In the genomic region with DNA sequence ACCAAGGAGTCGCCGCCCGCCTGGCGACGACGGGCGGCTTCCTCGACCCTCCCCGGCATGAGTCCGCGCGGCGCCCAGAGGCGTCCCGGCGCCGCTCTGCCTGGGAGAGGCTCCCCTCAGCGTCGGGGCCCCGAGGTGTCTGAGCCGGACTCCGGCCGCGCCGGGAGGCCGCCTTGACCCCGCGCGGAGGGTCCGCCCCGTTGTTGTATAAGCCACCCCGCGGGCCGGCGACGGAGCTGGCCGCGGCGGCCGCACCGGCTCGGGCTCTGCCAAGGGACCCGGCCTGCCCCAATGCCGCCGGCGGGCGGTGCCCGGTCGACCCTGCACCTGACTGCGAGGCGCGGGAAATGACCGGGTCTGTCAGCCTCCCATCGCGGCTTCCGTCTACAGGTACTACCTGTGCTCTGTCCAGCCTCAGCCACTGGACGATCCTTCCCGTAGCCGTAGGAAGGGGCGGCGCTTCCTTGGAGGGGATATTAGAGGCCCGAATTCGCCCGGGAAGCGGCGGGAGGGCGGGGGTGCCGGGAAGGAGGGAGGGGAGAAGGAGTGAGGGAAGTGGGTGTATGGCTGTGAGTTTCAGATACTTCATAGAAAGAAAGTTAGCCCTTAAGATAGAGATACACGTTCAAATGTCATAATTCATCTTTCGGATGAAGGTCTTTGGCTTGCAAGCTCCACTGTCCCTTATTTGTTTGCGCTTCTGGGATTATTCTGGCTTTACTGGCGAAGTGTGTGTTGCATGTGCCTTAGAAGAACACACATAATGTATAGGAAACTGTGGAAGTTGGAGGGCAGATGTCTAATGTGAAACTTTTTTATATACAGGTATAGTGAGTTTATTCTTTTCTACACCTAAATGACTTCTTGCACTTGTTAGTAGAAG, we compare ENCODE assay signal across 8 cellular contexts. TPM values are rescaled to one million over a fixed set of nuclear protein-coding genes. Genes with fewer than 3 reads are reported as not detected.
A peak's percentile ranks its signal among the peaks of the same experiment; 100 is the strongest.
DNase-seq lines count a peak whose midpoint lies in the region; ATAC-seq and TF ChIP-seq lines count a peak whose summit lies in the region.

No MANE protein-coding gene starts in this region.

- WGBS in heart left ventricle, 4 donors = 1 to 3% (median 1%) methylated on average over 35 to 72 of the region's 72 CpGs

- intact Hi-C loops in heart left ventricle (cut with DNase I) = loop anchor here in 6 of 10 donors (2.0 to 10.0 kb wide), 7 partner anchors 66 to 149 kb away; a partner anchor contains a TSS

- DNase-seq in RPMI7951 (ENCODE audit: low read depth) (peak; percentile 53), heart left ventricle (peak; percentile 66 to 87 (median 74)), ureter (ENCODE audit: low spot score) (peak; percentile 69)

- H3K36me3 ChIP-seq in BLaER1 = no peaks in the 10 kb centered on the region
- no peaks in the 10 kb centered on the region for H3K36me3 ChIP-seq in heart left ventricle
- no peaks in the 10 kb centered on the region for H3K36me3 ChIP-seq in parathyroid adenoma (ENCODE audit: control insufficient read depth, insufficient read depth, low read length)

- H2AFZ ChIP-seq in parathyroid adenoma = peak overlapping the region; percentile 98

- H3K4me3 ChIP-seq in BLaER1 = peak overlapping the region; percentile 97
- H3K4me3 ChIP-seq in heart left ventricle = peak overlapping the region; percentile 73 to 98 (median 86)
- peak overlapping the region; percentile 67 for H3K4me3 ChIP-seq in parathyroid adenoma (ENCODE audit: low read depth, low read length)

- peak overlapping the region; percentile 91 for H3K4me2 ChIP-seq in BLaER1
- H3K4me2 ChIP-seq in parathyroid adenoma (ENCODE audit: low read length) = peak overlapping the region; percentile 76

- H3K27ac ChIP-seq in BLaER1 (peak overlapping the region; percentile 89), heart left ventricle (peak overlapping the region; percentile 83 to 97 (median 94)), parathyroid adenoma (peak overlapping the region; percentile 95)

- H4K20me1 ChIP-seq in BLaER1 = no peaks in the 10 kb centered on the region

- H3K4me1 ChIP-seq in BLaER1 = peaks cover 16% of the 10 kb centered on the region
- H3K4me1 ChIP-seq in heart left ventricle = peaks cover 2 to 46% (median 15%) of the 10 kb centered on the region in 12 donors
- H3K4me1 ChIP-seq in parathyroid adenoma = peaks cover 6% of the 10 kb centered on the region

- no peaks in the 10 kb centered on the region for H3K27me3 Mint-ChIP-seq in activated naive CD8-positive, alpha-beta T cell

- peak overlapping the region; percentile 93 for H3K9ac ChIP-seq in BLaER1
- H3K9ac ChIP-seq in parathyroid adenoma = peak overlapping the region; percentile 72

- H3K36me3 Mint-ChIP-seq in activated naive CD8-positive, alpha-beta T cell = no peaks in the 10 kb centered on the region

- peak; percentile 40 for ATAC-seq in GM19324 (IDR thresholded peaks at IDR 0.05; ENCODE audit: low FRiP score, unreplicated experiment)
- ATAC-seq in HG03457 (IDR thresholded peaks at IDR 0.05; ENCODE audit: unreplicated experiment) = peak; percentile 15
- peak in 3 of 4 donors; percentile 49 to 68 (median 65) for ATAC-seq in heart left ventricle

- peak in 1 of 12 donors; percentile 11 for TF ChIP-seq CTCF in heart left ventricle (IDR thresholded peaks at IDR 0.05)
- TF ChIP-seq CTCF in parathyroid adenoma (IDR thresholded peaks at IDR 0.05) = no peak

- peak overlapping the region; percentile 92 for H3K4me3 Mint-ChIP-seq in activated naive CD8-positive, alpha-beta T cell

- peaks cover 40% of the 10 kb centered on the region for H3K4me1 Mint-ChIP-seq in activated naive CD8-positive, alpha-beta T cell (ENCODE audit: low read depth)

- TF ChIP-seq POLR2A in heart left ventricle (IDR thresholded peaks at IDR 0.05) = no peak

- no peaks in the 10 kb centered on the region for H3K9me3 Mint-ChIP-seq in activated naive CD8-positive, alpha-beta T cell (ENCODE audit: low read depth)

- H3K27me3 ChIP-seq in BLaER1 = no peaks in the 10 kb centered on the region
- H3K27me3 ChIP-seq in heart left ventricle = no peaks in the 10 kb centered on the region
- H3K27me3 ChIP-seq in parathyroid adenoma (ENCODE audit: control insufficient read depth, insufficient read depth, low read length) = no peaks in the 10 kb centered on the region

- peaks cover 12% of the 10 kb centered on the region for H3K79me2 ChIP-seq in parathyroid adenoma

- peak overlapping the region; percentile 83 for H3K27ac Mint-ChIP-seq in activated naive CD8-positive, alpha-beta T cell

- H3K9me3 ChIP-seq in BLaER1 = no peaks in the 10 kb centered on the region
- no peaks in the 10 kb centered on the region for H3K9me3 ChIP-seq in heart left ventricle
- no peaks in the 10 kb centered on the region for H3K9me3 ChIP-seq in parathyroid adenoma (ENCODE audit: control insufficient read depth, low read length)

RNA-seq across cellular contexts. Expression of a gene that starts 0.6 kb away (rescaled TPM):
- 22.6 and 26.7 TPM in 2 replicates for total RNA-seq in RPMI7951 (2014; rRNA removed; shearing (Covaris generic))
- total RNA-seq in heart left ventricle (10 to 100 TPM; 24.2 to 48.2 (median 26.7) TPM), ureter (19.3 TPM)
- 100 to 1,000 TPM in 1 of 2 donors, 1 to 10 TPM in 1; 8.5 to 103 TPM for polyA plus RNA-seq in heart left ventricle

Comparison
In these comparisons a context has a peak if more than half of its experiments do, and no peak if none do; other contexts are left out.
1. Peak in every context shown above with its lines: DNase-seq, ATAC-seq, H3K4me3 ChIP-seq and H3K27ac ChIP-seq.
2. ATAC-seq: peak in every context shown above with its lines; median percentile 65 in heart left ventricle; 40 in GM19324; 15 in HG03457.